13 cellular contexts compared by ENCODE assay signal in the genomic region with DNA sequence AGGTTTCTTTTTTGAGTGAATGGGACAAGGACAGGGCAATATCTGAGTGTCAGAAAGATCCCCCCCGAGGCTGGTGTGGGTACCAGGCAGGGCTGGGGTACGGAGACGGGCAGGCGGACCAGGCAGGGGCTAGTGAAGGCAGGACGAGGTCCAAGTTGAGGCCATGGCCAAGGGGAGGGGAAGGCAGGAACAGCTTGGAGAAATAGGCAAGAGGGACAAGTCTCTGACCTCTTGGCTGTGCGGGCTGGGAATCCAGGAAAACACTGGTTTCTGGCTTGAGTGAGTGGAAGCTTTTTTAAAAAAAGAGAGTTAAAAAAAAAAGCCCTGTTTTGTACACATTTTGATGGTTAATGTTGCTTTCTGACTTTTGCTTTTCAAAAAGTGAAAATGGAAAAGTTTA. TPM values are rescaled to one million over a fixed set of nuclear protein-coding genes. Genes with fewer than 3 reads are reported as not detected.
DNase-seq lines count a peak whose midpoint lies in the region; ATAC-seq lines count a peak whose summit lies in the region.
"Had no signal": no experiment of that assay in that cellular context is flagged by ENCODE, and none has a peak within 500 bp of the region (broad histone marks: within the 10 kb centered on the region; RNA-seq: fewer than 3 reads in every experiment).

No MANE protein-coding gene starts in this region.

- no peak overlapping the region for H4K12ac ChIP-seq in trophoblast cell (ENCODE audit: low read depth, low read length)

- peaks cover 2% of the 10 kb centered on the region for H3K9me3 ChIP-seq in trophoblast cell (ENCODE audit: insufficient read depth, low read depth, low read length)
- H3K9me3 ChIP-seq: Caco-2, prostate gland had no signal

- H3K27ac ChIP-seq in trophoblast cell (ENCODE audit: low read depth, low read length) = no peak overlapping the region
- H3K27ac ChIP-seq: cardiac muscle cell, prostate gland had no signal

- no peak overlapping the region for H2AFZ ChIP-seq in trophoblast cell (ENCODE audit: insufficient read depth, low read length, poor library complexity)

- peaks cover 32 to 41% of the 10 kb centered on the region in 2 experiments for H3K4me1 ChIP-seq in trophoblast cell (ENCODE audit: control insufficient read depth in 1 of 2, insufficient read depth in 2 of 2, low read length in 2 of 2)
- H3K4me1 ChIP-seq: prostate gland had no signal

- H3K79me2 ChIP-seq in trophoblast cell (ENCODE audit: control insufficient read depth, insufficient read depth, low read length, poor library complexity) = peaks cover 8% of the 10 kb centered on the region

- peak overlapping the region; percentile 21 for H3K14ac ChIP-seq in trophoblast cell (ENCODE audit: low read length)

- H3K18ac ChIP-seq in trophoblast cell (ENCODE audit: low read length) = peak overlapping the region; percentile 57

- no CpG with 5 or more reads among the region's 6 CpGs for WGBS in trophoblast cell (ENCODE audit: extremely low coverage, insufficient coverage, insufficient read length)

- H2BK120ac ChIP-seq in trophoblast cell (ENCODE audit: insufficient read depth, low read length, poor library complexity) = peak overlapping the region; percentile 2

- no peak overlapping the region for H3K9ac ChIP-seq in trophoblast cell (ENCODE audit: low read length)

- peak overlapping the region; percentile 63 for H2BK12ac ChIP-seq in trophoblast cell (ENCODE audit: low read length)

- no peaks in the 10 kb centered on the region for H3K27me3 ChIP-seq in trophoblast cell (ENCODE audit: insufficient read depth, low read length)
- H3K27me3 ChIP-seq: cardiac muscle cell had no signal

- no peak overlapping the region for H3K4me2 ChIP-seq in trophoblast cell (ENCODE audit: low read length)

- peak overlapping the region; percentile 70 for H2AK5ac ChIP-seq in trophoblast cell (ENCODE audit: low read length)

- H4K91ac ChIP-seq in trophoblast cell (ENCODE audit: low read depth, low read length) = no peak overlapping the region

- DNase-seq in Right ventricle myocardium inferior (ENCODE audit: missing footprints) (no peak), cardiac septum (ENCODE audit: low spot score) (no peak), left ventricle myocardium superior (no peak), trophoblast cell (no peak), Ammon's horn (ENCODE audit: low spot score) (no peak), DMS 273 (lab: John Stamatoyannopoulos, UW; ENCODE audit: unreplicated experiment) (no peak), HT-29 (ENCODE audit: low spot score) (no peak)
- DNase-seq: activated CD4-positive, alpha-beta T cell treated with anti-CD3 and anti-CD28 coated beads, Interleukin-2, amount 50 U/mL, for 1 hour; Caco-2 had no signal

- intact Hi-C loops in Right ventricle myocardium inferior (cut with DNase I) (no loop called here), cardiac septum (cut with DNase I) (no loop called here), left ventricle myocardium superior (cut with micrococcal nuclease) (no loop called here)

- peaks cover 21% of the 10 kb centered on the region for H3K79me1 ChIP-seq in trophoblast cell (ENCODE audit: low read length)

- H3K4ac ChIP-seq in trophoblast cell (ENCODE audit: low read depth, low read length) = peak overlapping the region; percentile 19

- no peaks in the 10 kb centered on the region for H3K36me3 ChIP-seq in trophoblast cell (ENCODE audit: control insufficient read depth in 1 of 2, insufficient read depth in 2 of 2, low read length in 2 of 2)
- H3K36me3 ChIP-seq: cardiac muscle cell, prostate gland had no signal

- H3K4me3 ChIP-seq in trophoblast cell (ENCODE audit: low read depth, low read length) = no peak overlapping the region
- H3K4me3 ChIP-seq: cardiac muscle cell, prostate gland had no signal

- no peak overlapping the region for H3K23ac ChIP-seq in trophoblast cell (ENCODE audit: low read length)

- no peak overlapping the region for H2BK5ac ChIP-seq in trophoblast cell (ENCODE audit: low read depth, low read length, poor library complexity)

- ATAC-seq in Right ventricle myocardium inferior (peak; percentile 61), left ventricle myocardium superior (peak; percentile 62), GM18517 (IDR thresholded peaks at IDR 0.05; ENCODE audit: unreplicated experiment) (no peak)
- ATAC-seq: activated T-helper 17 cell treated with anti-CD3 and anti-CD28 coated beads, Interleukin-2, amount 50 U/mL, for 72 hours had no signal

- no peak overlapping the region for H4K8ac ChIP-seq in trophoblast cell (ENCODE audit: low read depth, low read length)

RNA-seq across cellular contexts. Expression of gene ASAP2, which starts 30.3 kb away (rescaled TPM):
- total RNA-seq in Right ventricle myocardium inferior (12.9 TPM), cardiac septum (11.8 TPM), left ventricle myocardium superior (10.1 TPM)
- polyA plus RNA-seq in trophoblast cell (2013) = 35.0 and 37.6 TPM in 2 replicates
- 27.0 and 34.8 TPM in 2 replicates for total RNA-seq in HT-29 (2014; rRNA removed; shearing (Covaris generic))
